Comparison of ENCODE assay signal across 18 cellular contexts in the genomic region with DNA sequence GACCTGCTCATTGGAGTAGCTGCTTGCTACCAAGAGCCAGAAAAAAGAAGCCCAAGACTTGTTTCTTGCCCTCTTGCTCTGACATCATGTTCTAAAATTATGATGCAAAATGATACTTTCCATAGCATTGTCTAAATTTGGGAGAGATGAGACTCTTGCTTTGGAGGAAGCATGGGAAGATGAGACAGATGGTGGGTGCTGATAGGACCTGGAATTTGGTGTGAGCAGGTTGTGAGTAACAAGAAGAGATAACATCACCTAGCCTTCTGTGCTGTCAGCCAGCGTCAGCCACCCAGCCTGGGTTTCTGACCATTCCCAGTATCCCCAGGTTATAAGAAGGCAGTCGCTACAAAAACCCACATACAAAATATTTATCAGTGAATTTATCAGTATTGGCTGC.
DNase-seq lines count a peak whose midpoint lies in the region; TF ChIP-seq lines count a peak whose summit lies in the region.
"Had no signal": no experiment of that assay in that cellular context is flagged by ENCODE, and none has a peak within 500 bp of the region (broad histone marks: within the 10 kb centered on the region; RNA-seq: fewer than 3 reads in every experiment).

No MANE protein-coding gene starts in this region.

- H3K27me3 Mint-ChIP-seq in activated CD4-positive, alpha-beta T cell treated with anti-CD3 and anti-CD28 coated beads, Interleukin-2, amount 10 ng/mL, durations not matched to agents 7 days and 5 days, result no peaks in the 10 kb centered on the region

- H2BK5ac ChIP-seq in mesendoderm (ENCODE audit: low read length), result no peak overlapping the region

- H3K36me3 ChIP-seq in mammary epithelial cell (ENCODE audit: insufficient read depth, low read length) (no peaks in the 10 kb centered on the region), mesendoderm (ENCODE audit: control insufficient read depth, insufficient read depth, low read length) (no peaks in the 10 kb centered on the region)
- H3K36me3 ChIP-seq: Peyer's patch, SJCRH30 had no signal

- H4K20me1 ChIP-seq in mammary epithelial cell (ENCODE audit: insufficient read depth, low read length), result no peaks in the 10 kb centered on the region

- H3K27me3 ChIP-seq in mammary epithelial cell (ENCODE audit: insufficient read depth, low read length) (no peaks in the 10 kb centered on the region), mesendoderm (ENCODE audit: insufficient read depth, low read length, poor library complexity) (no peaks in the 10 kb centered on the region)
- H3K27me3 ChIP-seq: Peyer's patch, SJCRH30 had no signal

- 20% methylated on average over 2 of the region's 2 CpGs for WGBS in mammary epithelial cell (ENCODE audit: low coverage, missing lambda C conversion rate)
- no CpG with 5 or more reads among the region's 2 CpGs for WGBS in mesendoderm (ENCODE audit: extremely low coverage, insufficient coverage, low lambda C conversion rate)

- DNase-seq in DMS 273 (lab: John Stamatoyannopoulos, UW; ENCODE audit: unreplicated experiment), result peak; percentile 63
- peak; percentile 37 for DNase-seq in ELR (ENCODE audit: low read depth)
- DNase-seq in mammary epithelial cell, result peak; percentile 50
- peak; percentile 22 for DNase-seq in mesendoderm
- DNase-seq in activated CD4-positive, alpha-beta T cell treated with anti-CD3 and anti-CD28 coated beads, Interleukin-2, amount 10 ng/mL, durations not matched to agents 7 days and 5 days, result no peak
- no peak for DNase-seq in KBM-7
- no peak for DNase-seq in NCI-H1417 treated with DMSO at 0.1 percent for 48 hours (lab: John Stamatoyannopoulos, UW)
- DNase-seq: DMS79, GOT3, IMR-90, Karpas-422, NCI-H1694 treated with DMSO at 0.1 percent for 48 hours, NCI-H510A, NCI-H748 treated with DMSO at 0.1 percent for 48 hours, Peyer's patch, SJCRH30 had no signal

- H3K56ac ChIP-seq in mesendoderm (ENCODE audit: low read length), result no peak overlapping the region

- dilution Hi-C loops in mammary epithelial cell (cut with HindIII; ENCODE audit: low sequenced_read_pairs), result loop anchor here (5.0 kb wide), 2 partner anchors 46 to 59 kb away; no protein-coding TSS in a partner anchor

- POLR2A ChIA-PET in activated CD4-positive, alpha-beta T cell treated with anti-CD3 and anti-CD28 coated beads, Interleukin-2, amount 10 ng/mL, durations not matched to agents 7 days and 5 days (lab: Charles Lee), result no interaction called here

- H3K79me2 ChIP-seq in mammary epithelial cell (ENCODE audit: insufficient read depth, low read length) (no peaks in the 10 kb centered on the region), mesendoderm (ENCODE audit: control insufficient read depth, insufficient read depth, low read length) (no peaks in the 10 kb centered on the region)

- H3K27ac ChIP-seq in mammary epithelial cell (ENCODE audit: insufficient read depth, low read depth, low read length), result no peak overlapping the region
- no peak overlapping the region for H3K27ac ChIP-seq in mesendoderm (ENCODE audit: low read depth, low read length)
- H3K27ac ChIP-seq: Peyer's patch, SJCRH30 had no signal

- H2BK120ac ChIP-seq in mesendoderm (ENCODE audit: low read depth, low read length), result no peak overlapping the region

- no peak overlapping the region for H2AFZ ChIP-seq in mammary epithelial cell (ENCODE audit: low read depth, low read length)

- CTCF ChIA-PET in mammary epithelial cell (lab: Charles Lee; ENCODE audit: low non-redundant PET), result no interaction called here
- CTCF ChIA-PET in activated CD4-positive, alpha-beta T cell treated with anti-CD3 and anti-CD28 coated beads, Interleukin-2, amount 10 ng/mL, durations not matched to agents 7 days and 5 days (lab: Charles Lee), result interaction anchor here (1.1 kb wide), 1 partner anchor 15 kb away, joined by 4 read pairs; no protein-coding TSS in a partner anchor

- no peaks in the 10 kb centered on the region for H3K4me1 Mint-ChIP-seq in activated CD4-positive, alpha-beta T cell treated with anti-CD3 and anti-CD28 coated beads, Interleukin-2, amount 10 ng/mL, durations not matched to agents 7 days and 5 days
- H3K4me1 Mint-ChIP-seq: B cell, CD14-positive monocyte had no signal

- H3K9me3 Mint-ChIP-seq in activated CD4-positive, alpha-beta T cell treated with anti-CD3 and anti-CD28 coated beads, Interleukin-2, amount 10 ng/mL, durations not matched to agents 7 days and 5 days, result no peaks in the 10 kb centered on the region

- H3K9me3 ChIP-seq in mammary epithelial cell (replicated peaks; ENCODE audit: insufficient read depth, low read length), result no peaks in the 10 kb centered on the region
- H3K9me3 ChIP-seq: Peyer's patch, SJCRH30 had no signal

- no peak overlapping the region for H4K8ac ChIP-seq in mesendoderm (ENCODE audit: low read depth, low read length)

- no peak overlapping the region for H3K4me2 ChIP-seq in mammary epithelial cell (ENCODE audit: insufficient read depth, low read depth, low read length)
- H3K4me2 ChIP-seq in mesendoderm (ENCODE audit: low read length), result no peak overlapping the region

- H3K9ac ChIP-seq in mammary epithelial cell (ENCODE audit: insufficient read depth, low read length) (no peak overlapping the region), mesendoderm (ENCODE audit: low read length) (no peak overlapping the region)

- H4K5ac ChIP-seq in mesendoderm (ENCODE audit: low read length), result no peak overlapping the region

- H3K4me1 ChIP-seq in mammary epithelial cell (ENCODE audit: insufficient read depth, low read length) (peaks cover 51% of the 10 kb centered on the region), mesendoderm (ENCODE audit: control insufficient read depth, low read depth, low read length) (no peaks in the 10 kb centered on the region)
- H3K4me1 ChIP-seq: SJCRH30 had no signal

- H3K4me3 ChIP-seq in mammary epithelial cell (replicated peaks in 1 of 3; ENCODE audit: insufficient read depth in 1 of 3, low read depth in 2 of 3, low read length in 3 of 3) (no peak overlapping the region), mesendoderm (ENCODE audit: low read length) (no peak overlapping the region)
- H3K4me3 ChIP-seq: Peyer's patch, SJCRH30 had no signal

- intact Hi-C loops in mammary epithelial cell (cut with micrococcal nuclease), result no loop called here

- no peaks in the 10 kb centered on the region for H3K36me3 Mint-ChIP-seq in activated CD4-positive, alpha-beta T cell treated with anti-CD3 and anti-CD28 coated beads, Interleukin-2, amount 10 ng/mL, durations not matched to agents 7 days and 5 days (ENCODE audit: low read depth)
- H3K36me3 Mint-ChIP-seq: CD14-positive monocyte had no signal

- no TSS peak for BruUV-seq in mammary epithelial cell (replicated peaks; lab: Mats Ljungman, UMichigan)

- H2AK5ac ChIP-seq in mesendoderm (ENCODE audit: low read length), result no peak overlapping the region

- no peak overlapping the region for H3K23ac ChIP-seq in mesendoderm (ENCODE audit: low read length)

- no peak overlapping the region for H3K18ac ChIP-seq in mesendoderm (ENCODE audit: low read length)

- no peak overlapping the region for H2BK15ac ChIP-seq in mesendoderm (replicated peaks; ENCODE audit: low read depth)

- TF ChIP-seq CTCF in mammary epithelial cell (conservative IDR thresholded peaks at IDR 0.05 in 1 of 2, IDR thresholded peaks at IDR 0.05 in 1 of 2; ENCODE audit: extremely low read depth in 1 of 2, insufficient read depth in 1 of 2, low read depth in 1 of 2, low read length in 2 of 2), result no peak

- no peak overlapping the region for H3K4me3 Mint-ChIP-seq in activated CD4-positive, alpha-beta T cell treated with anti-CD3 and anti-CD28 coated beads, Interleukin-2, amount 10 ng/mL, durations not matched to agents 7 days and 5 days
- H3K4me3 Mint-ChIP-seq: B cell, CD14-positive monocyte had no signal

- H3K79me1 ChIP-seq in mesendoderm (ENCODE audit: low read length), result no peaks in the 10 kb centered on the region

- H3K4ac ChIP-seq in mesendoderm (ENCODE audit: low read depth, low read length), result no peak overlapping the region

- in situ Hi-C loops in mammary epithelial cell (cut with MboI; ENCODE audit: low sequenced_read_pairs in 2 of 2), result no loop called here
- in situ Hi-C loops in KBM-7 (cut with MboI; ENCODE audit: low pct_unique_long_range_greater_than_20kb, low sequenced_read_pairs), result no loop called here

- no peak overlapping the region for H3K27ac Mint-ChIP-seq in activated CD4-positive, alpha-beta T cell treated with anti-CD3 and anti-CD28 coated beads, Interleukin-2, amount 10 ng/mL, durations not matched to agents 7 days and 5 days
- H3K27ac Mint-ChIP-seq: B cell, CD14-positive monocyte had no signal

Comparison
In these comparisons a context has a peak if more than half of its experiments do, and no peak if none do; other contexts are left out.
1. DNase-seq: peak in DMS 273 (single experiment), ELR (single experiment), mammary epithelial cell (single experiment) and mesendoderm (single experiment); none in activated CD4-positive, alpha-beta T cell treated with anti-CD3 and anti-CD28 coated beads, Interleukin-2, amount 10 ng/mL, durations not matched to agents 7 days and 5 days (single experiment), KBM-7 (single experiment) and NCI-H1417 treated with DMSO at 0.1 percent for 48 hours (single experiment).